1 cellular context compared by ENCODE assay signal in genomic region chr9:117784996-117785395, GRCh38.
TF ChIP-seq lines count a peak whose summit lies in the region.

No MANE protein-coding gene starts in this region.

TF ChIP-seq in GM23338, 12 proteins besides CTCF, POLR2A, EP300 and RAD21 (continued from another document):
- TF ChIP-seq REST (IDR thresholded peaks at IDR 0.05; ENCODE audit: unreplicated experiment) (no peak), POLR2AphosphoS5 (IDR thresholded peaks at IDR 0.05; ENCODE audit: low read depth) (no peak), NANOG (IDR thresholded peaks at IDR 0.05; ENCODE audit: borderline replicate concordance) (no peak), EZH2 (IDR thresholded peaks at IDR 0.05; ENCODE audit: low read depth, unreplicated experiment) (no peak)
